Comparison of ENCODE assay signal across 23 cellular contexts in genomic region chr18:52945552-52945951, GRCh38.
DNase-seq lines count a peak whose midpoint lies in the region; ATAC-seq and TF ChIP-seq lines count a peak whose summit lies in the region.
"Had no signal": no experiment of that assay in that cellular context is flagged by ENCODE, and none has a peak within 500 bp of the region (broad histone marks: within the 10 kb centered on the region; RNA-seq: fewer than 3 reads in every experiment).

No MANE protein-coding gene starts in this region.

- H3K4me1 ChIP-seq in BLaER1 (peaks cover 46% of the 10 kb centered on the region), trophoblast cell (ENCODE audit: control insufficient read depth in 1 of 2, insufficient read depth in 2 of 2, low read length in 2 of 2) (no peaks in the 10 kb centered on the region), body of pancreas (no peaks in the 10 kb centered on the region)
- peaks cover 0 to 50% (median 26%) of the 10 kb centered on the region in 10 experiments; a peak in 15 of 20 replicates for H3K4me1 ChIP-seq in BLaER1 treated with 17β-estradiol and CSF1 and Interleukin-3, amounts not matched to agents 10 nM and 100 nM
- H3K4me1 ChIP-seq: BE2C had no signal

- H3K36me3 ChIP-seq in BLaER1: peaks cover 3% of the 10 kb centered on the region; the same call in 1 of the 2 replicates
- peaks cover 0 to 4% (median 0%) of the 10 kb centered on the region in 11 experiments; a peak in 1 of 22 replicates for H3K36me3 ChIP-seq in BLaER1 treated with 17β-estradiol and CSF1 and Interleukin-3, amounts not matched to agents 10 nM and 100 nM
- H3K36me3 ChIP-seq in trophoblast cell (ENCODE audit: control insufficient read depth in 1 of 2, insufficient read depth in 2 of 2, low read length in 2 of 2): no peaks in the 10 kb centered on the region
- H3K36me3 ChIP-seq in body of pancreas (replicated peaks in 1 of 2; ENCODE audit: insufficient read depth in 1 of 2, low read depth in 2 of 2): no peaks in the 10 kb centered on the region
- H3K36me3 ChIP-seq: BE2C had no signal

- no peak overlapping the region for H4K8ac ChIP-seq in trophoblast cell (ENCODE audit: low read depth, low read length)

- no peak overlapping the region for H4K12ac ChIP-seq in trophoblast cell (ENCODE audit: low read depth, low read length)

- no peak for TF ChIP-seq CTCF in body of pancreas (IDR thresholded peaks at IDR 0.05)

- H3K79me1 ChIP-seq in trophoblast cell (ENCODE audit: low read length): no peaks in the 10 kb centered on the region

- H3K14ac ChIP-seq in trophoblast cell (ENCODE audit: low read length): no peak overlapping the region

- no peak overlapping the region for H3K4ac ChIP-seq in trophoblast cell (ENCODE audit: low read depth, low read length)

- H3K9ac ChIP-seq in BLaER1 (no peak overlapping the region), trophoblast cell (ENCODE audit: low read length) (peak overlapping the region; percentile 40)
- H3K9ac ChIP-seq in BLaER1 treated with 17β-estradiol and CSF1 and Interleukin-3, amounts not matched to agents 10 nM and 100 nM: no peak overlapping the region

- no peak overlapping the region for H4K91ac ChIP-seq in trophoblast cell (ENCODE audit: low read depth, low read length)

- peak overlapping the region; percentile 3; the same call in 1 of the 2 replicates for H3K4me2 ChIP-seq in BLaER1
- peak overlapping the region in 6 of 11 experiments; percentile 19 to 56 (median 39); a peak in 8 of 22 replicates for H3K4me2 ChIP-seq in BLaER1 treated with 17β-estradiol and CSF1 and Interleukin-3, amounts not matched to agents 10 nM and 100 nM
- H3K4me2 ChIP-seq in trophoblast cell (ENCODE audit: low read length): no peak overlapping the region

- H2BK120ac ChIP-seq in trophoblast cell (ENCODE audit: insufficient read depth, low read length, poor library complexity): no peak overlapping the region

- ATAC-seq in left lobe of liver (peak; percentile 79), body of pancreas (no peak)
- ATAC-seq: GM12878 had no signal

- no peak overlapping the region for H2AFZ ChIP-seq in trophoblast cell (ENCODE audit: insufficient read depth, low read length, poor library complexity)

- peaks cover 13% of the 10 kb centered on the region for H3K9me3 ChIP-seq in BLaER1
- peaks cover 4 to 31% (median 17%) of the 10 kb centered on the region in 11 experiments; a peak in 19 of 22 replicates for H3K9me3 ChIP-seq in BLaER1 treated with 17β-estradiol and CSF1 and Interleukin-3, amounts not matched to agents 10 nM and 100 nM (replicated peaks in 1 of 11)
- no peaks in the 10 kb centered on the region for H3K9me3 ChIP-seq in trophoblast cell (ENCODE audit: insufficient read depth, low read depth, low read length)
- no peaks in the 10 kb centered on the region for H3K9me3 ChIP-seq in body of pancreas
- H3K9me3 ChIP-seq: BE2C had no signal

- H2BK5ac ChIP-seq in trophoblast cell (ENCODE audit: low read depth, low read length, poor library complexity): no peak overlapping the region

- H3K4me3 ChIP-seq in BLaER1 (no peak overlapping the region), trophoblast cell (ENCODE audit: low read depth, low read length) (no peak overlapping the region), body of pancreas (no peak overlapping the region)
- no peak overlapping the region for H3K4me3 ChIP-seq in BLaER1 treated with 17β-estradiol and CSF1 and Interleukin-3, amounts not matched to agents 10 nM and 100 nM
- H3K4me3 ChIP-seq: GM12878 had no signal

- no peaks in the 10 kb centered on the region for H4K20me1 ChIP-seq in BLaER1
- H4K20me1 ChIP-seq in BLaER1 treated with 17β-estradiol and CSF1 and Interleukin-3, amounts not matched to agents 10 nM and 100 nM: no peaks in the 10 kb centered on the region

- no peak for TF ChIP-seq POLR2A in body of pancreas (IDR thresholded peaks at IDR 0.05)

- no peak overlapping the region; the same call in 1 of the 2 replicates for H3K27ac ChIP-seq in BLaER1
- no peak overlapping the region for H3K27ac ChIP-seq in BLaER1 treated with 17β-estradiol and CSF1 and Interleukin-3, amounts not matched to agents 10 nM and 100 nM
- H3K27ac ChIP-seq in trophoblast cell (ENCODE audit: low read depth, low read length): no peak overlapping the region
- H3K27ac ChIP-seq in body of pancreas: no peak overlapping the region

- no peak overlapping the region for H2AK5ac ChIP-seq in trophoblast cell (ENCODE audit: low read length)

- intact Hi-C loops in body of pancreas (cut with DNase I): no loop called here

- H3K79me2 ChIP-seq in trophoblast cell (ENCODE audit: control insufficient read depth, insufficient read depth, low read length, poor library complexity): no peaks in the 10 kb centered on the region

- DNase-seq in left lobe of liver (ENCODE audit: low spot score) (no peak), trophoblast cell (no peak), body of pancreas (no peak), activated gamma-delta T cell treated with Interleukin-2 at 50 U/mL for 16 hours (no peak)
- DNase-seq in activated CD4-positive, alpha-beta T cell treated with anti-CD3 and anti-CD28 coated beads, Interleukin-2, amount 50 U/mL, for 48 hours: no peak
- DNase-seq: 8988T; ACHN; BE2C; C1 segment of cervical spinal cord; CD4-positive, alpha-beta memory T cell; CD4-positive, CD25-positive, alpha-beta regulatory T cell; CD8-positive, alpha-beta memory T cell; COR-L47; DMS 273 treated with DMSO at 0.1 percent for 48 hours; DMS153; DMS53; DMS79; DND-41; EL; GDM1 had no signal

- H3K18ac ChIP-seq in trophoblast cell (ENCODE audit: low read length): no peak overlapping the region

- whole genome bisulfite sequencing in trophoblast cell (ENCODE audit: extremely low coverage, insufficient coverage, insufficient read length): no CpG with 5 or more reads among the region's 2 CpGs
- 8 to 19% methylated on average over 2 of the region's 2 CpGs for WGBS in body of pancreas, 2 donors

- H3K23ac ChIP-seq in trophoblast cell (ENCODE audit: low read length): no peak overlapping the region

- no peak overlapping the region for H2BK12ac ChIP-seq in trophoblast cell (ENCODE audit: low read length)

- H3K27me3 ChIP-seq in BLaER1 (no peaks in the 10 kb centered on the region), trophoblast cell (ENCODE audit: insufficient read depth, low read length) (no peaks in the 10 kb centered on the region), body of pancreas (no peaks in the 10 kb centered on the region)
- no peaks in the 10 kb centered on the region for H3K27me3 ChIP-seq in BLaER1 treated with 17β-estradiol and CSF1 and Interleukin-3, amounts not matched to agents 10 nM and 100 nM
- H3K27me3 ChIP-seq: BE2C had no signal
